11 cellular contexts compared by ENCODE assay signal in genomic region chr6:4320860-4321259, GRCh38.
DNase-seq lines count a peak whose midpoint lies in the region; ATAC-seq and TF ChIP-seq lines count a peak whose summit lies in the region.
"Had no signal": no experiment of that assay in that cellular context is flagged by ENCODE, and none has a peak within 500 bp of the region (broad histone marks: within the 10 kb centered on the region; RNA-seq: fewer than 3 reads in every experiment).

No MANE protein-coding gene starts in this region.

- CTCF ChIA-PET in PC-9 (lab: Charles Lee): no interaction called here

- H3K4me1 ChIP-seq in GM23248 (ENCODE audit: insufficient read depth) (peaks cover 67% of the 10 kb centered on the region), PC-9 (replicated peaks; ENCODE audit: insufficient read depth) (peaks cover 56% of the 10 kb centered on the region), gastrocnemius medialis (peaks cover 41 to 75% of the 10 kb centered on the region in 2 donors)

- H3K9ac ChIP-seq in GM23248: peak overlapping the region; percentile 70

- H4K20me1 ChIP-seq in GM23248 (ENCODE audit: insufficient read depth) (no peaks in the 10 kb centered on the region), PC-9 (ENCODE audit: insufficient read depth) (no peaks in the 10 kb centered on the region)

- no peaks in the 10 kb centered on the region for H3K27me3 ChIP-seq in GM23248 (replicated peaks; ENCODE audit: insufficient read depth)
- no peaks in the 10 kb centered on the region for H3K27me3 ChIP-seq in PC-9 (ENCODE audit: insufficient read depth, low read depth)
- H3K27me3 ChIP-seq in gastrocnemius medialis: no peaks in the 10 kb centered on the region

- H3K4me3 ChIP-seq in GM23248 (0 out of 2 replicates have a peak overlapping the region, but pooled peaks have one; percentile 4), PC-9 (no peak overlapping the region), gastrocnemius medialis (no peak overlapping the region), coronary artery (no peak overlapping the region)
- H3K4me3 ChIP-seq: HAP-1 had no signal

- H3K9me3 ChIP-seq in GM23248 (ENCODE audit: low read depth) (no peaks in the 10 kb centered on the region), PC-9 (ENCODE audit: insufficient read depth, low read depth) (no peaks in the 10 kb centered on the region), gastrocnemius medialis (no peaks in the 10 kb centered on the region)
- H3K9me3 ChIP-seq: HAP-1 had no signal

- DNase-seq in GM23248: peak; percentile 93
- DNase-seq in PC-9: peak; percentile 14 to 88
- DNase-seq in fibroblast of peridontal ligament (ENCODE audit: extremely low read depth): peak; percentile 94
- no peak for DNase-seq in gastrocnemius medialis
- DNase-seq in coronary artery (ENCODE audit: low spot score): no peak
- no peak for DNase-seq in medulla oblongata (ENCODE audit: extremely low spot score)
- DNase-seq: activated T-cell treated with anti-CD3 and anti-CD28 coated beads, Interleukin-2, amount 50 U/mL, for 4 hours; nucleus accumbens; stimulated activated naive CD8-positive, alpha-beta T cell treated with anti-CD3 and anti-CD28 coated beads, Interleukin-15, amount 100 ng/mL, for 72 hours had no signal

- in situ Hi-C loops in GM23248 (cut with MboI): loop anchor here (25.0 kb wide), 2 partner anchors 616 to 1066 kb away; no protein-coding TSS in a partner anchor
- in situ Hi-C loops in gastrocnemius medialis (cut with MboI; ENCODE audit: low sequenced_read_pairs in 4 of 4): loop anchor here in 3 of 4 donors (25.0 kb wide), 1 partner anchor 616 kb away; no protein-coding TSS in a partner anchor

- H3K27ac ChIP-seq in GM23248: peak overlapping the region; percentile 91
- H3K27ac ChIP-seq in PC-9: peak overlapping the region; percentile 97
- H3K27ac ChIP-seq in gastrocnemius medialis: peak overlapping the region; percentile 6 to 82 (median 38)
- H3K27ac ChIP-seq in coronary artery: peak overlapping the region in 1 of 2 donors; percentile 34

- H3K79me2 ChIP-seq in GM23248 (ENCODE audit: insufficient read depth) (no peaks in the 10 kb centered on the region), PC-9 (ENCODE audit: low read depth) (no peaks in the 10 kb centered on the region)

- H3F3A ChIP-seq in GM23248 (ENCODE audit: insufficient read depth) (peaks cover 47% of the 10 kb centered on the region), PC-9 (ENCODE audit: insufficient read depth, low read depth) (peaks cover 32% of the 10 kb centered on the region)

- H3K36me3 ChIP-seq in GM23248 (ENCODE audit: low read depth) (no peaks in the 10 kb centered on the region), PC-9 (ENCODE audit: low read depth) (no peaks in the 10 kb centered on the region), gastrocnemius medialis (no peaks in the 10 kb centered on the region)
- H3K36me3 ChIP-seq: HAP-1 had no signal

- H3K4me2 ChIP-seq in GM23248 (ENCODE audit: unreplicated experiment) (peak overlapping the region; percentile 52), PC-9 (peak overlapping the region; percentile 62)

- intact Hi-C loops in PC-9 (cut with micrococcal nuclease; ENCODE audit: unreplicated experiment) (loop anchor here (1.0 kb wide), 2 partner anchors 37 to 286 kb away; no protein-coding TSS in a partner anchor), gastrocnemius medialis (cut with DNase I; ENCODE audit: low total_unique reads) (no loop called here)

- TF ChIP-seq CTCF in PC-9 (conservative IDR thresholded peaks at IDR 0.05) (no peak), gastrocnemius medialis (IDR thresholded peaks at IDR 0.05 in 4 of 5, conservative IDR thresholded peaks at IDR 0.05 in 1 of 5) (no peak), coronary artery (IDR thresholded peaks at IDR 0.05) (no peak)

- ATAC-seq in gastrocnemius medialis (no peak), GM19463 (IDR thresholded peaks at IDR 0.05; ENCODE audit: unreplicated experiment) (no peak)
- ATAC-seq: activated T-cell treated with anti-CD3 and anti-CD28 coated beads, Interleukin-2, amount 50 U/mL, for 4 hours; stimulated activated naive CD8-positive, alpha-beta T cell treated with anti-CD3 and anti-CD28 coated beads, Interleukin-15, amount 100 ng/mL, for 72 hours had no signal

- 0 to 3% methylated on average over 1 of the region's 1 CpG for WGBS in GM23248 (ENCODE audit: low coverage in 1 of 2, low lambda C conversion rate in 2 of 2, missing lambda C conversion rate in 2 of 2), 2 experiments

- POLR2A ChIA-PET in PC-9 (lab: Charles Lee; ENCODE audit: unreplicated experiment): no interaction called here

- no TSS peak for BruUV-seq in PC-9 (replicated peaks; lab: Mats Ljungman, UMichigan)

- H3K9me2 ChIP-seq in GM23248 (ENCODE audit: insufficient read depth): no peaks in the 10 kb centered on the region
- H3K9me2 ChIP-seq in PC-9 (ENCODE audit: insufficient read depth): no peaks in the 10 kb centered on the region

- H2AFZ ChIP-seq in GM23248 (no peak overlapping the region), PC-9 (no peak overlapping the region)

- TF ChIP-seq POLR2A in gastrocnemius medialis (IDR thresholded peaks at IDR 0.05): no peak

Comparison
In these comparisons a context has a peak if more than half of its experiments do, and no peak if none do; other contexts are left out.
1. DNase-seq: peak in GM23248 (single experiment), PC-9 (2 of 2) and fibroblast of peridontal ligament (single experiment); none in gastrocnemius medialis (0 of 2), coronary artery (single experiment) and medulla oblongata (single experiment).